Comparison of ENCODE assay signal across 11 cellular contexts in the genomic region with DNA sequence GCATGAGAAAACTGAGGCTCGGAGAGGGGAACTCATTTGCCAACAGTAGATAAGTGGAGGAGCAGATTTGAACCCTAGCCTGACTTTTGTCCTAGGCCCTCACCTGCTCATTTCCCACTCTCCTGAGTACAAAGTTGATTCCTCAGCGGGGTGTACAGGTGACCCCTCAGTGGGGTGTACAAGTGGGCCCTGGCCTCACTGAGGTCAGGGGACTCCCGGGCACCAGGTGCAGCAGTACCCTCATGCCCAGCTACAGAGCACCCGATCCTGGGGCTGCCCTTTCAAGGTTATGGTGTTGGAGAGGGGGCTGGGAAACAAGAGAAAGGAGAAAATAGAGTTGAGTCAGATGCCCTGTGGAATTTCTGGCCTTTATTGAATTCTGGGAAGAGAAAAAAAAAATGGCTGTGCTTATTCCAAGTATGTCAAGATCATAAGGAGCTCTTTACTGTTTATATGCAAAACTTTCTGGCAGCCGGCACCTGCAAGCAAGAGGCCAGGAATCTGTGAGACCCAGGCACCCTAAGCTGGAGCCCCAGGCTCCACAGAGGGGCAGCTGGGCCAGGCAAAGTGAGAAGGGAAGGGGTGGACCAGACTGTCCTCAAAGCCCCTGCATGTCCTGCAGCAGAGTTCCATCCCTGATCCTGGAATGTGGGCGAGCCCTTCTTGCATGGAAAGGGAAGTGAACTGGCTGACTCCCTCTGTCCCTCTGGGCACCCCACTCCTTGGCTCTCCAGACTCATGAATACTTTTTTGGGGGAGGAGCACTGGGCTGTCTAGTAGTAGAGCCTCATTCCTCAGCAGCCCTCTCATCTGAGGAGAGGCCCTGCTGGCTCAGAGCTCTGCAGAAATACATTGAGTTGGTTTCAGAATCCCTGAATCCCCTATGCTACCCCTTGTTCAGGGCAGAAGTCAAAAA. TPM values are rescaled to one million over a fixed set of nuclear protein-coding genes. Genes with fewer than 3 reads are reported as not detected.
DNase-seq lines count a peak whose midpoint lies in the region; ATAC-seq, FAIRE-seq and TF ChIP-seq lines count a peak whose summit lies in the region.
"Had no signal": no experiment of that assay in that cellular context is flagged by ENCODE, and none has a peak within 500 bp of the region (broad histone marks: within the 10 kb centered on the region; RNA-seq: fewer than 3 reads in every experiment).

No MANE protein-coding gene starts in this region.

- H3K4me3 ChIP-seq in H7 (ENCODE audit: insufficient read depth, low read depth, low read length) (no peak overlapping the region), spleen (no peak overlapping the region)

- no peaks in the 10 kb centered on the region for H3K27me3 ChIP-seq in H7 (ENCODE audit: control insufficient read depth, insufficient read depth, low read length)
- peaks cover 0 to 6% (median 0%) of the 10 kb centered on the region in 7 donors for H3K27me3 ChIP-seq in spleen (replicated peaks in 1 of 7)

- FAIRE-seq in D721Med (lab: Jason Lieb, UNC) = no peak
- FAIRE-seq: urothelium cell line had no signal

- intact Hi-C loops in spleen (cut with DNase I; ENCODE audit: low total_unique reads) = no loop called here

- DNase-seq in H7 = peak; percentile 62
- DNase-seq in astrocyte of the hippocampus (ENCODE audit: low read depth, low spot score) = peak; percentile 75
- peak; percentile 82 for DNase-seq in hepatic stellate cell (ENCODE audit: low spot score)
- DNase-seq in spleen = no peak
- DNase-seq in NCI-H345 treated with DMSO at 0.1 percent for 48 hours (lab: John Stamatoyannopoulos, UW; ENCODE audit: unreplicated experiment) = no peak
- DNase-seq in midbrain (lab: John Stamatoyannopoulos, UW) = no peak
- no peak for DNase-seq in D721Med (ENCODE audit: insufficient read length, low spot score)
- DNase-seq: foreskin melanocyte had no signal

- no peak for ATAC-seq in HG02840 (IDR thresholded peaks at IDR 0.05; ENCODE audit: low FRiP score, unreplicated experiment)

- no peak for TF ChIP-seq POLR2A in spleen (IDR thresholded peaks at IDR 0.05)

- H3K4me1 ChIP-seq in spleen = peaks cover 0 to 36% (median 20%) of the 10 kb centered on the region in 6 donors

- TF ChIP-seq CTCF in spleen (IDR thresholded peaks at IDR 0.05 in 8 of 11, conservative IDR thresholded peaks at IDR 0.05 in 3 of 11) = no peak
- TF ChIP-seq CTCF in D721Med (IDR thresholded peaks at IDR 0.05; ENCODE audit: insufficient read depth, missing control alignments) = no peak

- 72 to 93% (median 81%) methylated on average over 6 of the region's 6 CpGs for WGBS in spleen, 5 donors

- peak overlapping the region in 7 of 8 donors; percentile 17 to 54 (median 36) for H3K27ac ChIP-seq in spleen
- H3K27ac ChIP-seq: KMS-11 had no signal

- no peaks in the 10 kb centered on the region for H3K36me3 ChIP-seq in H7 (replicated peaks; ENCODE audit: control insufficient read depth, insufficient read depth, low read length)
- no peaks in the 10 kb centered on the region for H3K36me3 ChIP-seq in spleen

- H3K9me3 ChIP-seq in spleen = no peaks in the 10 kb centered on the region

RNA-seq across cellular contexts. Expression of a gene that starts 43.1 kb away (rescaled TPM):
- 46.0 and 54.5 TPM in 2 replicates for total RNA-seq in H7 (2014; rRNA removed; shearing (Covaris generic))
- 10 to 100 TPM; 27.5 to 83.4 (median 53.1) TPM for total RNA-seq in spleen
- polyA plus RNA-seq in spleen = 10 to 100 TPM in 1 of 3 donors, 1 to 10 TPM in 2; 3.8 to 15.7 (median 6.0) TPM

Comparison
In these comparisons a context has a peak if more than half of its experiments do, and no peak if none do; other contexts are left out.
1. DNase-seq: peak in H7 (single experiment), astrocyte of the hippocampus (single experiment) and hepatic stellate cell (single experiment); none in spleen (single experiment), NCI-H345 treated with DMSO at 0.1 percent for 48 hours (single experiment), midbrain (single experiment) and D721Med (single experiment).